In the genomic region with DNA sequence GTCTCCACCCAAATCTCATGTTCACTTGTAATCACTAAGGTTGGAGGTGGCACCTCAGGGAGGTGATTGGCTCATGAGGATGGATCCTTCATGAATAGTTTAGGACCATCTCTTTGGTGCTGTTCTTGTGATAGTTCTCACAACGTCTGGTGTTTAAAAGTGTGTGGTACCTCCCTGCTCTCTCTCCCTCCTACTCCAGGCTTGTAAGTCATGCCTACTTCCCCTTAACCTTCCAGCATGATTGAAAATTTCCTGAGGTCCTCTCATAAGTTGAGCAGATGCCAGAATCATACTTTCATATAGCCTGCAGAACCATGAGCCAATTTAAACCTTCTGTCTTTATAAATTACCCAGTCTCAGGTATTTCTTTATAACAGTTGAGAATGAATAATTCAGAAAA, we compare ENCODE assay signal across 1 cellular context.
TF ChIP-seq lines count a peak whose summit lies in the region.

No MANE protein-coding gene starts in this region.

TF ChIP-seq in endothelial cell of umbilical vein, 7 proteins besides CTCF, POLR2A, EP300 and RAD21 (continued from another document):
- no peak for TF ChIP-seq MAX (IDR thresholded peaks at IDR 0.05; ENCODE audit: insufficient read depth, insufficient read length)
